ENCODE assay signal across 8 cellular contexts in genomic region chr2:159497256-159497655, GRCh38.
A peak's percentile ranks its signal among the peaks of the same experiment; 100 is the strongest.
DNase-seq lines count a peak whose midpoint lies in the region; ATAC-seq and TF ChIP-seq lines count a peak whose summit lies in the region.

No MANE protein-coding gene starts in this region.

- H3K9me3 ChIP-seq in thoracic aorta: no peaks in the 10 kb centered on the region

- no peaks in the 10 kb centered on the region for H3K36me3 ChIP-seq in thoracic aorta

- peaks cover 11% of the 10 kb centered on the region for H3K4me1 Mint-ChIP-seq in activated naive CD8-positive, alpha-beta T cell (ENCODE audit: low read depth)

- H3K27ac Mint-ChIP-seq in activated naive CD8-positive, alpha-beta T cell: peak overlapping the region; percentile 47

- H3K36me3 Mint-ChIP-seq in activated naive CD8-positive, alpha-beta T cell: peaks cover 13% of the 10 kb centered on the region

- TF ChIP-seq CTCF in AG10803 (conservative IDR thresholded peaks at IDR 0.05; ENCODE audit: low read length) (no peak), thoracic aorta (IDR thresholded peaks at IDR 0.05) (no peak)

- no peaks in the 10 kb centered on the region for H3K27me3 Mint-ChIP-seq in activated naive CD8-positive, alpha-beta T cell

- H3K4me3 Mint-ChIP-seq in activated naive CD8-positive, alpha-beta T cell: peak overlapping the region; percentile 3

- H3K27ac ChIP-seq in thoracic aorta: peak overlapping the region in 1 of 2 donors; percentile 31

- H3K27me3 ChIP-seq in thoracic aorta (replicated peaks; ENCODE audit: insufficient read depth): no peaks in the 10 kb centered on the region

- H3K4me3 ChIP-seq in AG10803 (ENCODE audit: low read length) (no peak overlapping the region), thoracic aorta (no peak overlapping the region)

- ATAC-seq in thoracic aorta (ENCODE audit: insufficient number of reproducible peaks, low FRiP score, low read depth) (peak; percentile 60), GM18870 (IDR thresholded peaks at IDR 0.05; ENCODE audit: unreplicated experiment) (no peak)

- H3K4me1 ChIP-seq in thoracic aorta (ENCODE audit: control insufficient read depth in 1 of 2, low read depth in 2 of 2): peaks cover 0 to 7% of the 10 kb centered on the region in 2 donors

- peaks cover 6% of the 10 kb centered on the region for H3K9me3 Mint-ChIP-seq in activated naive CD8-positive, alpha-beta T cell (ENCODE audit: low read depth)

- DNase-seq in AG10803 (ENCODE audit: low read depth) (peak; percentile 79), HT1080 (ENCODE audit: low read depth) (peak; percentile 96), inferior parietal cortex (ENCODE audit: extremely low spot score) (peak; percentile 41), thoracic aorta (ENCODE audit: low spot score) (no peak), NCI-H146 treated with DMSO at 0.1 percent for 48 hours (lab: John Stamatoyannopoulos, UW; ENCODE audit: unreplicated experiment) (no peak), NCI-H187 (lab: John Stamatoyannopoulos, UW) (no peak)

Comparison
In these comparisons a context has a peak if more than half of its experiments do, and no peak if none do; other contexts are left out.
1. DNase-seq: peak in AG10803 (single experiment), HT1080 (single experiment) and inferior parietal cortex (single experiment); none in thoracic aorta (single experiment), NCI-H146 treated with DMSO at 0.1 percent for 48 hours (single experiment) and NCI-H187 (0 of 2).